16 cellular contexts compared by ENCODE assay signal in the genomic region with DNA sequence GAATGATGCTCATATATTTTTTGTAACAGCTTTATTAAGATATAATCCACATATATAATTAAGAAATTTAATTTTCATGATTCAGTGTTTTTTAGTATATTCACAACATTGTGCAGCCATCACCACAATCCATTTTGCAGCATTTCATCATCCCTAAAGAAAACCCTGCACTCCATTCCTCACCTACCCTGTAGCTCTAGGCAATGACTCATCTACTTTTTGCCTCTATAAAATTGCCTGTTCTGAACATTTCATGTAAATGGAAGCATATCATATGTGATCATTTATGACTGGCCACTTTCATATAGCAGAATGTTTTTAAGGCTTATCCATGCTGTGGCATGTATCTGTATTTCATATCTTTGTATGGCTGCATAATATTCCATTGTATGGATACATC.
A peak's percentile ranks its signal among the peaks of the same experiment; 100 is the strongest.
DNase-seq lines count a peak whose midpoint lies in the region; ATAC-seq and TF ChIP-seq lines count a peak whose summit lies in the region.
"Had no signal": no experiment of that assay in that cellular context is flagged by ENCODE, and none has a peak within 500 bp of the region (broad histone marks: within the 10 kb centered on the region; RNA-seq: fewer than 3 reads in every experiment).

No MANE protein-coding gene starts in this region.

- H3K36me3 ChIP-seq in breast epithelium (no peaks in the 10 kb centered on the region), mammary epithelial cell (ENCODE audit: insufficient read depth, low read length) (no peaks in the 10 kb centered on the region), mucosa of descending colon (ENCODE audit: low read depth) (no peaks in the 10 kb centered on the region)
- H3K36me3 ChIP-seq: BLaER1 had no signal

- dilution Hi-C loops in mammary epithelial cell (cut with HindIII; ENCODE audit: low sequenced_read_pairs), result no loop called here

- DNase-seq in MCF 10A (ENCODE audit: unreplicated experiment), result peak; percentile 40
- no peak for DNase-seq in breast epithelium (ENCODE audit: low spot score in 2 of 2)
- DNase-seq in mammary epithelial cell, result peak; percentile 22
- peak; percentile 36 for DNase-seq in epithelial cell of esophagus (ENCODE audit: low read depth)
- no peak for DNase-seq in mucosa of descending colon
- no peak for DNase-seq in activated T-cell treated with anti-CD3 and anti-CD28 coated beads, Interleukin-2, amount 50 U/mL, for 4 hours
- no peak for DNase-seq in stimulated activated CD8-positive, alpha-beta memory T cell treated with anti-CD3 and anti-CD28 coated beads, Interleukin-4, amount 100 ng/mL, for 48 hours
- DNase-seq in Right ventricle myocardium superior, result no peak
- DNase-seq: 8988T; AML-193; Caco-2; CD8-positive, alpha-beta memory T cell; DND-41; GF-D8 had no signal

- in situ Hi-C loops in mammary epithelial cell (cut with MboI; ENCODE audit: low sequenced_read_pairs in 2 of 2), result no loop called here

- peaks cover 7% of the 10 kb centered on the region for H3K4me1 Mint-ChIP-seq in MCF 10A (ENCODE audit: insufficient read depth, unreplicated experiment)
- H3K4me1 Mint-ChIP-seq in activated T-cell treated with anti-CD3 and anti-CD28 coated beads, Interleukin-2, amount 50 U/mL, for 4 hours (ENCODE audit: low read depth), result no peaks in the 10 kb centered on the region
- H3K4me1 Mint-ChIP-seq: CD8-positive, alpha-beta memory T cell had no signal

- no peaks in the 10 kb centered on the region for H3K4me1 ChIP-seq in breast epithelium
- no peaks in the 10 kb centered on the region for H3K4me1 ChIP-seq in mammary epithelial cell (ENCODE audit: insufficient read depth, low read length)
- no peaks in the 10 kb centered on the region for H3K4me1 ChIP-seq in mucosa of descending colon (ENCODE audit: low read depth)
- H3K4me1 ChIP-seq: Caco-2 had no signal

- H4K20me1 ChIP-seq in mammary epithelial cell (ENCODE audit: insufficient read depth, low read length), result no peaks in the 10 kb centered on the region
- H4K20me1 ChIP-seq: BLaER1 had no signal

- intact Hi-C loops in MCF 10A (cut with micrococcal nuclease) (no loop called here), breast epithelium (cut with DNase I; ENCODE audit: low total_unique reads) (no loop called here), mammary epithelial cell (cut with micrococcal nuclease) (no loop called here), mucosa of descending colon (cut with DNase I, micrococcal nuclease) (no loop called here), Right ventricle myocardium superior (cut with DNase I) (no loop called here)

- no peak overlapping the region for H3K4me2 ChIP-seq in mammary epithelial cell (ENCODE audit: insufficient read depth, low read depth, low read length)
- H3K4me2 ChIP-seq: BLaER1 had no signal

- no peaks in the 10 kb centered on the region for H3K36me3 Mint-ChIP-seq in MCF 10A (ENCODE audit: insufficient read depth, unreplicated experiment)
- H3K36me3 Mint-ChIP-seq in activated T-cell treated with anti-CD3 and anti-CD28 coated beads, Interleukin-2, amount 50 U/mL, for 4 hours (ENCODE audit: insufficient read depth), result no peaks in the 10 kb centered on the region
- H3K36me3 Mint-ChIP-seq: CD8-positive, alpha-beta memory T cell had no signal

- H2AFZ ChIP-seq in mammary epithelial cell (ENCODE audit: low read depth, low read length), result no peak overlapping the region

- H3K9me3 Mint-ChIP-seq in MCF 10A (ENCODE audit: unreplicated experiment), result no peaks in the 10 kb centered on the region
- H3K9me3 Mint-ChIP-seq in activated T-cell treated with anti-CD3 and anti-CD28 coated beads, Interleukin-2, amount 50 U/mL, for 4 hours, result no peaks in the 10 kb centered on the region

- BruUV-seq in MCF 10A (replicated peaks; lab: Mats Ljungman, UMichigan), result no TSS peak
- BruUV-seq in mammary epithelial cell (replicated peaks; lab: Mats Ljungman, UMichigan), result no TSS peak

- H3K79me2 ChIP-seq in mammary epithelial cell (ENCODE audit: insufficient read depth, low read length), result no peaks in the 10 kb centered on the region

- H3K27ac ChIP-seq in breast epithelium (no peak overlapping the region), mammary epithelial cell (ENCODE audit: insufficient read depth, low read depth, low read length) (no peak overlapping the region)
- H3K27ac ChIP-seq: BLaER1 had no signal

- TF ChIP-seq CTCF in MCF 10A (IDR thresholded peaks at IDR 0.05; ENCODE audit: unreplicated experiment) (no peak), breast epithelium (IDR thresholded peaks at IDR 0.05) (no peak), mammary epithelial cell (conservative IDR thresholded peaks at IDR 0.05 in 1 of 2, IDR thresholded peaks at IDR 0.05 in 1 of 2; ENCODE audit: extremely low read depth in 1 of 2, insufficient read depth in 1 of 2, low read depth in 1 of 2, low read length in 2 of 2) (no peak), epithelial cell of esophagus (IDR thresholded peaks at IDR 0.05; ENCODE audit: insufficient read depth, low read depth, low read length, missing control alignments) (no peak), mucosa of descending colon (IDR thresholded peaks at IDR 0.05) (no peak)

- POLR2A ChIA-PET in MCF 10A (lab: Yijun Ruan, JAX), result interaction anchor here (1.8 kb wide), 1 partner anchor 13 kb away, joined by 6 read pairs; no protein-coding TSS in a partner anchor

- no peak overlapping the region for H3K4me3 Mint-ChIP-seq in MCF 10A (ENCODE audit: unreplicated experiment)
- no peak overlapping the region for H3K4me3 Mint-ChIP-seq in activated T-cell treated with anti-CD3 and anti-CD28 coated beads, Interleukin-2, amount 50 U/mL, for 4 hours
- H3K4me3 Mint-ChIP-seq: CD8-positive, alpha-beta memory T cell had no signal

- H3K4me3 ChIP-seq in breast epithelium (no peak overlapping the region), mammary epithelial cell (replicated peaks in 1 of 3; ENCODE audit: insufficient read depth in 1 of 3, low read depth in 2 of 3, low read length in 3 of 3) (no peak overlapping the region), epithelial cell of esophagus (ENCODE audit: low read length) (no peak overlapping the region), mucosa of descending colon (no peak overlapping the region)
- H3K4me3 ChIP-seq: BLaER1 had no signal

- ATAC-seq in mucosa of descending colon (no peak), Right ventricle myocardium superior (ENCODE audit: poor library complexity) (no peak)
- ATAC-seq in activated T-cell treated with anti-CD3 and anti-CD28 coated beads, Interleukin-2, amount 50 U/mL, for 4 hours, result no peak
- ATAC-seq: HCT116 had no signal

- H3K27ac Mint-ChIP-seq in MCF 10A (ENCODE audit: low read depth, unreplicated experiment), result no peak overlapping the region
- H3K27ac Mint-ChIP-seq: CD8-positive, alpha-beta memory T cell had no signal

- TF ChIP-seq POLR2A in breast epithelium (IDR thresholded peaks at IDR 0.05), result no peak

- CTCF ChIA-PET in MCF 10A (lab: Yijun Ruan, JAX), result interaction anchor here (0.7 kb wide), 1 partner anchor 12 kb away, joined by 3 read pairs; no protein-coding TSS in a partner anchor
- CTCF ChIA-PET in mammary epithelial cell (lab: Charles Lee; ENCODE audit: low non-redundant PET), result no interaction called here

- H3K27me3 Mint-ChIP-seq in MCF 10A (ENCODE audit: insufficient read depth, unreplicated experiment), result no peaks in the 10 kb centered on the region
- no peaks in the 10 kb centered on the region for H3K27me3 Mint-ChIP-seq in activated T-cell treated with anti-CD3 and anti-CD28 coated beads, Interleukin-2, amount 50 U/mL, for 4 hours (ENCODE audit: low read depth)
- H3K27me3 Mint-ChIP-seq: CD8-positive, alpha-beta memory T cell had no signal

- H3K27me3 ChIP-seq in breast epithelium, result no peaks in the 10 kb centered on the region
- H3K27me3 ChIP-seq in mammary epithelial cell (ENCODE audit: insufficient read depth, low read length), result no peaks in the 10 kb centered on the region
- H3K27me3 ChIP-seq: BLaER1 had no signal

- no peak overlapping the region for H3K9ac ChIP-seq in mammary epithelial cell (ENCODE audit: insufficient read depth, low read length)
- H3K9ac ChIP-seq: BLaER1 had no signal

- H3K9me3 ChIP-seq in breast epithelium (no peaks in the 10 kb centered on the region), mammary epithelial cell (replicated peaks; ENCODE audit: insufficient read depth, low read length) (no peaks in the 10 kb centered on the region), mucosa of descending colon (no peaks in the 10 kb centered on the region)
- H3K9me3 ChIP-seq: Caco-2 had no signal

Comparison
In these comparisons a context has a peak if more than half of its experiments do, and no peak if none do; other contexts are left out.
1. DNase-seq: peak in MCF 10A (single experiment), mammary epithelial cell (single experiment) and epithelial cell of esophagus (single experiment); none in breast epithelium (0 of 2), mucosa of descending colon (0 of 3), activated T-cell treated with anti-CD3 and anti-CD28 coated beads, Interleukin-2, amount 50 U/mL, for 4 hours (single experiment), stimulated activated CD8-positive, alpha-beta memory T cell treated with anti-CD3 and anti-CD28 coated beads, Interleukin-4, amount 100 ng/mL, for 48 hours (single experiment) and Right ventricle myocardium superior (single experiment).